ENCODE assay signal across 18 cellular contexts in the genomic region with DNA sequence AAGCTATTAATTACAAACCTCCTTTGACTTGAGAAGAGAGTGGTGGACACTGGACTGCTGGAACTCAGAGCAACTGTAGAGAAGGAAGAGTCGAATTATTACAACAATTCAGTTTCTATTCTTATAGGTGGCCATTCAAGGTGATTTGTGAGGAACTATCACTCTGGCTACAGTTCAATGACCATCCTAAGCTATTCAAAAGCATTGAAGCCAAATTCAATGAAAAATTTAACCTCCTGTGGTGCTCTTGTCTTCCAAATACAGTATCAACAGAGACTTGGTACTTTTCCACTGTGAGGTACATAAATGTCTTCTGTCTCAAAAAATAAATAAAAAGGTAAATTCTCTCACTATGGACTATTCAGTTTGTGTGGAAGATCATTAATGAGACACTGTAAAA.
DNase-seq lines count a peak whose midpoint lies in the region; ATAC-seq lines count a peak whose summit lies in the region.
"Had no signal": no experiment of that assay in that cellular context is flagged by ENCODE, and none has a peak within 500 bp of the region (broad histone marks: within the 10 kb centered on the region; RNA-seq: fewer than 3 reads in every experiment).

No MANE protein-coding gene starts in this region.

- no peak overlapping the region for H3K9ac ChIP-seq in HUES48 (ENCODE audit: low read depth, low read length)
- H3K9ac ChIP-seq in iPS-18a (ENCODE audit: low read length), result no peak overlapping the region
- H3K9ac ChIP-seq: BLaER1 treated with 17β-estradiol and CSF1 and Interleukin-3, amounts not matched to agents 10 nM and 100 nM; KMS-11 had no signal

- H3K27me3 ChIP-seq in HUES48 (ENCODE audit: control insufficient read depth, insufficient read depth, low read length) (no peaks in the 10 kb centered on the region), iPS-18a (ENCODE audit: control insufficient read depth, insufficient read depth, low read length) (no peaks in the 10 kb centered on the region)
- H3K27me3 ChIP-seq: BLaER1 treated with 17β-estradiol and CSF1 and Interleukin-3, amounts not matched to agents 10 nM and 100 nM had no signal

- H3K36me3 ChIP-seq in HUES48 (ENCODE audit: control insufficient read depth, insufficient read depth, low read length) (no peaks in the 10 kb centered on the region), iPS-18a (ENCODE audit: control insufficient read depth, low read depth, low read length) (no peaks in the 10 kb centered on the region)
- H3K36me3 ChIP-seq: BLaER1 treated with 17β-estradiol and CSF1 and Interleukin-3, amounts not matched to agents 10 nM and 100 nM had no signal

- H3K4me3 ChIP-seq in HUES48 (ENCODE audit: low read depth, low read length) (peak overlapping the region; percentile 26; the same call in 1 of the 2 replicates), iPS-18a (ENCODE audit: low read length) (peak overlapping the region; percentile 34)
- H3K4me3 ChIP-seq: BLaER1 treated with 17β-estradiol and CSF1 and Interleukin-3, amounts not matched to agents 10 nM and 100 nM had no signal

- ATAC-seq in HG03135 (IDR thresholded peaks at IDR 0.05; ENCODE audit: unreplicated experiment), result no peak
- ATAC-seq: HepG2 had no signal

- H3K9me3 ChIP-seq in HUES48 (ENCODE audit: control insufficient read depth, insufficient read depth, low read length), result no peaks in the 10 kb centered on the region
- H3K9me3 ChIP-seq in iPS-18a (ENCODE audit: control insufficient read depth, low read depth, low read length), result no peaks in the 10 kb centered on the region
- H3K9me3 ChIP-seq: BLaER1 treated with 17β-estradiol and CSF1 and Interleukin-3, amounts not matched to agents 10 nM and 100 nM had no signal

- peak overlapping the region; percentile 52 for H3K27ac ChIP-seq in HUES48 (ENCODE audit: low read depth, low read length)
- H3K27ac ChIP-seq in iPS-18a (ENCODE audit: low read length), result no peak overlapping the region
- H3K27ac ChIP-seq: BLaER1 treated with 17β-estradiol and CSF1 and Interleukin-3, amounts not matched to agents 10 nM and 100 nM; KMS-11 had no signal

- H3K4me1 ChIP-seq in HUES48 (ENCODE audit: control insufficient read depth, insufficient read depth, low read length) (peaks cover 72% of the 10 kb centered on the region), iPS-18a (ENCODE audit: control insufficient read depth, low read depth, low read length) (peaks cover 50% of the 10 kb centered on the region)
- H3K4me1 ChIP-seq: BLaER1 treated with 17β-estradiol and CSF1 and Interleukin-3, amounts not matched to agents 10 nM and 100 nM had no signal

- DNase-seq in COR-L47 (lab: John Stamatoyannopoulos, UW) (peak; percentile 79), NCI-H748 (lab: John Stamatoyannopoulos, UW; ENCODE audit: unreplicated experiment) (peak; percentile 70)
- DNase-seq in activated CD8-positive, alpha-beta memory T cell treated with anti-CD3 and anti-CD28 coated beads, Interleukin-2, amount 50 U/mL, for 48 hours, result no peak
- DNase-seq in activated CD4-positive, alpha-beta T cell treated with anti-CD3 and anti-CD28 coated beads for 1 hour, result no peak
- DNase-seq: 8988T; CD4-positive, CD25-positive, alpha-beta regulatory T cell; DMS153; DMS79 treated with DMSO at 0.1 percent for 48 hours; EL; GOT3; HCEC 1CT; HFFc6 had no signal

Comparison
In these comparisons a context has a peak if more than half of its experiments do, and no peak if none do; other contexts are left out.
1. DNase-seq: peak in COR-L47 (single experiment) and NCI-H748 (single experiment); none in activated CD8-positive, alpha-beta memory T cell treated with anti-CD3 and anti-CD28 coated beads, Interleukin-2, amount 50 U/mL, for 48 hours (single experiment) and activated CD4-positive, alpha-beta T cell treated with anti-CD3 and anti-CD28 coated beads for 1 hour (single experiment).